In the genomic region with DNA sequence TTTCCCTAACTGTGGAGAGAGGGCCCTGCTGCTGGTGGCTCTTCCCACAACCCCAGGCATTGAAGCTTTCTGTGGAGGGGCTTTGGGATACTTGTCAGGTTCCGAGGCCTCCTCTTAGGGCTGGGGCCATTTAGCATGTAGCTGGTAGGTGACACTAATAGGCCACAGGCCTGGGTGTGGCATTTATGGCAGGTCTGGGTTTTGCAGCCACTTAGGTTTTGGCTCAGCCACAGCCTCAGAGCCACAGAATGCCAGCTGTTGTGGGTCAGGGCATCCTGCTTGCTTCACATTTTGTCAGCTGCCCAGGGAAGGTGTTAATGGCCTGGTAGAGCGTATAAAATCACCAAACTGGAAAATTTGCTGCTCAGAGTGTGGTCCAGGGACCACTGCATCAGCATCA, we compare ENCODE assay signal across 19 cellular contexts. TPM values are rescaled to one million over a fixed set of nuclear protein-coding genes. Genes with fewer than 3 reads are reported as not detected.
DNase-seq lines count a peak whose midpoint lies in the region; ATAC-seq and TF ChIP-seq lines count a peak whose summit lies in the region.
"Had no signal": no experiment of that assay in that cellular context is flagged by ENCODE, and none has a peak within 500 bp of the region (broad histone marks: within the 10 kb centered on the region; RNA-seq: fewer than 3 reads in every experiment).

No MANE protein-coding gene starts in this region.

- H3K27me3 ChIP-seq in heart left ventricle: no peaks in the 10 kb centered on the region
- H3K27me3 ChIP-seq in layer of hippocampus (ENCODE audit: control insufficient read depth, insufficient read depth, low read length): no peaks in the 10 kb centered on the region

- H3K36me3 ChIP-seq in heart left ventricle: peaks cover 0 to 4% (median 0%) of the 10 kb centered on the region in 9 donors

- CTCF ChIA-PET in activated CD8-positive, alpha-beta memory T cell treated with anti-CD3 and anti-CD28 coated beads, Interleukin-2, amount 10 ng/mL, durations not matched to agents 7 days and 5 days (lab: Charles Lee): interaction anchor here (1.1 kb wide), 1 partner anchor 9 kb away, joined by 3 read pairs; no protein-coding TSS in a partner anchor

- H3K4me3 Mint-ChIP-seq in activated CD8-positive, alpha-beta memory T cell treated with anti-CD3 and anti-CD28 coated beads, Interleukin-2, amount 10 ng/mL, durations not matched to agents 7 days and 5 days: no peak overlapping the region
- H3K4me3 Mint-ChIP-seq: CD8-positive, alpha-beta memory T cell; IgD-negative memory B cell had no signal

- H3K36me3 Mint-ChIP-seq in activated CD8-positive, alpha-beta memory T cell treated with anti-CD3 and anti-CD28 coated beads, Interleukin-2, amount 10 ng/mL, durations not matched to agents 7 days and 5 days: no peaks in the 10 kb centered on the region
- H3K36me3 Mint-ChIP-seq: CD8-positive, alpha-beta memory T cell; IgD-negative memory B cell had no signal

- 51 to 67% (median 57%) methylated on average over 2 of the region's 2 CpGs for WGBS in heart left ventricle, 4 donors

- H3K27ac Mint-ChIP-seq in activated CD8-positive, alpha-beta memory T cell treated with anti-CD3 and anti-CD28 coated beads, Interleukin-2, amount 10 ng/mL, durations not matched to agents 7 days and 5 days: no peak overlapping the region
- H3K27ac Mint-ChIP-seq: CD8-positive, alpha-beta memory T cell; IgD-negative memory B cell had no signal

- H3K4me1 ChIP-seq in heart left ventricle: peaks cover 0 to 41% (median 9%) of the 10 kb centered on the region in 12 donors

- peaks cover 0 to 3% (median 0%) of the 10 kb centered on the region in 12 donors for H3K9me3 ChIP-seq in heart left ventricle

- TF ChIP-seq CTCF in heart left ventricle (IDR thresholded peaks at IDR 0.05): no peak

- no peak for TF ChIP-seq POLR2A in heart left ventricle (IDR thresholded peaks at IDR 0.05)

- H3K27ac ChIP-seq in heart left ventricle: peak overlapping the region in 2 of 12 donors; percentile 10 to 37
- H3K27ac ChIP-seq in layer of hippocampus (ENCODE audit: low read depth, low read length): peak overlapping the region; percentile 8
- H3K27ac ChIP-seq: C4-2B had no signal

- no peak overlapping the region for H3K4me3 ChIP-seq in heart left ventricle

- H3K4me1 Mint-ChIP-seq in activated CD8-positive, alpha-beta memory T cell treated with anti-CD3 and anti-CD28 coated beads, Interleukin-2, amount 10 ng/mL, durations not matched to agents 7 days and 5 days: peaks cover 5% of the 10 kb centered on the region
- H3K4me1 Mint-ChIP-seq: CD8-positive, alpha-beta memory T cell had no signal

- DNase-seq in activated CD8-positive, alpha-beta memory T cell treated with anti-CD3 and anti-CD28 coated beads, Interleukin-2, amount 10 ng/mL, durations not matched to agents 7 days and 5 days: peak; percentile 39
- DNase-seq in activated CD8-positive, alpha-beta memory T cell treated with anti-CD3 and anti-CD28 coated beads, Interleukin-2, amount 50 U/mL, for 4 hours: no peak
- peak in 1 of 5 donors; percentile 52 for DNase-seq in heart left ventricle
- no peak for DNase-seq in pons (ENCODE audit: low spot score)
- no peak for DNase-seq in DMS53 (lab: John Stamatoyannopoulos, UW)
- no peak for DNase-seq in NCI-H1092 (lab: John Stamatoyannopoulos, UW)
- DNase-seq: 8988T; CD8-positive, alpha-beta memory T cell; EL; GF-D8; NCI-H1105 treated with DMSO at 0.1 percent for 48 hours; NCI-H2029 treated with DMSO at 0.1 percent for 48 hours; NCI-H345; NCI-H524 treated with DMSO at 0.1 percent for 48 hours; NCI-H82; SHP77 had no signal

- intact Hi-C loops in heart left ventricle (cut with DNase I): no loop called here

- ATAC-seq in activated CD8-positive, alpha-beta memory T cell treated with anti-CD3 and anti-CD28 coated beads, Interleukin-2, amount 10 ng/mL, durations not matched to agents 7 days and 5 days: no peak
- ATAC-seq in heart left ventricle: peak in 3 of 4 donors; percentile 59 to 68 (median 67)

- H3K9me3 Mint-ChIP-seq in activated CD8-positive, alpha-beta memory T cell treated with anti-CD3 and anti-CD28 coated beads, Interleukin-2, amount 10 ng/mL, durations not matched to agents 7 days and 5 days (ENCODE audit: low read depth): no peaks in the 10 kb centered on the region
- H3K9me3 Mint-ChIP-seq: CD8-positive, alpha-beta memory T cell had no signal

- peaks cover 40% of the 10 kb centered on the region for H3K27me3 Mint-ChIP-seq in activated CD8-positive, alpha-beta memory T cell treated with anti-CD3 and anti-CD28 coated beads, Interleukin-2, amount 10 ng/mL, durations not matched to agents 7 days and 5 days

RNA-seq across cellular contexts. Expression of gene FAM124A, which starts 15.7 kb away (rescaled TPM):
- total RNA-seq in activated CD8-positive, alpha-beta memory T cell treated with anti-CD3 and anti-CD28 coated beads, Interleukin-2, amount 10 ng/mL, durations not matched to agents 7 days and 5 days: under 1 TPM; 0.09 to 0.26 TPM
- total RNA-seq in heart left ventricle: 10 to 100 TPM in 2 of 9 donors, 1 to 10 TPM in 7; 5.6 to 16.8 (median 8.0) TPM
- 1 to 10 TPM; 4.1 TPM for polyA plus RNA-seq in heart left ventricle
- polyA plus RNA-seq: CD8-positive, alpha-beta memory T cell; IgD-negative memory B cell had no signal

Comparison
In these comparisons a context has a peak if more than half of its experiments do, and no peak if none do; other contexts are left out.
1. RNA of gene FAM124A, which starts 15.7 kb away (total RNA-seq): 5.6 to 16.8 TPM in heart left ventricle; 0.09 to 0.26 TPM in activated CD8-positive, alpha-beta memory T cell treated with anti-CD3 and anti-CD28 coated beads, Interleukin-2, amount 10 ng/mL, durations not matched to agents 7 days and 5 days; every median in the first group is over 4 times any median in the second.